In the genomic region with DNA sequence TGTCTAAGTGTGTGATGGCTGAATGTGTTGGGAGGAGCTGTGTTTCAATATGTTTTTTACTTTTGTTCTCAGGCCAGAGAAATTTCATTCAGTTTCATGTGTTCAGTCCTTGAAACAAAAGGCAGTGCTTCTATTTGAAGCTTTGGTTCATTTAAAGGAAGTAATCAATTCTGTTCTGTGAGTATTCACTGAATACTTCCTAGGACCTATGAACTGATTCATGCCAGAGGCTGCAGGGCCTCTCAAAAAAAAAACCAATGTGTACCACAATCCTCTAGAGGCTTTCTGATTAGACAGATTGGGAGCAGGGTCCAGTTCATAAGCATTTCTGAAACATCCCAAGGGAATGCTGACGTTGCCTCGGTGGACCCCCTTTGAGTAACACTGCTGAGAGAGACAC, we compare ENCODE assay signal across 11 cellular contexts. TPM values are rescaled to one million over a fixed set of nuclear protein-coding genes. Genes with fewer than 3 reads are reported as not detected.
A peak's percentile ranks its signal among the peaks of the same experiment; 100 is the strongest.
DNase-seq lines count a peak whose midpoint lies in the region; ATAC-seq and TF ChIP-seq lines count a peak whose summit lies in the region.
"Had no signal": no experiment of that assay in that cellular context is flagged by ENCODE, and none has a peak within 500 bp of the region (broad histone marks: within the 10 kb centered on the region; RNA-seq: fewer than 3 reads in every experiment).

No MANE protein-coding gene starts in this region.

- no peak for TF ChIP-seq CTCF in esophagus muscularis mucosa (IDR thresholded peaks at IDR 0.05)

- intact Hi-C loops in dendritic cell treated with granulocyte-macrophage colony-stimulating factor and Interleukin-4, amounts not matched to agents 40 ng/mL and 50 ng/mL, for 4 days (cut with micrococcal nuclease) = loop anchor here (2.0 to 5.0 kb wide), 3 partner anchors 18 to 159 kb away; no protein-coding TSS in a partner anchor
- intact Hi-C loops in esophagus muscularis mucosa (cut with DNase I) = no loop called here

- H3K36me3 Mint-ChIP-seq in dendritic cell treated with granulocyte-macrophage colony-stimulating factor and Interleukin-4, amounts not matched to agents 40 ng/mL and 50 ng/mL, for 4 days (ENCODE audit: low read depth) = peaks cover 5% of the 10 kb centered on the region
- no peaks in the 10 kb centered on the region for H3K36me3 Mint-ChIP-seq in activated CD8-positive, alpha-beta memory T cell treated with anti-CD3 and anti-CD28 coated beads, Interleukin-2, amount 10 ng/mL, durations not matched to agents 7 days and 5 days

- no peak for TF ChIP-seq POLR2A in esophagus muscularis mucosa (IDR thresholded peaks at IDR 0.05; ENCODE audit: low read depth)

- peak overlapping the region; percentile 95 for H3K27ac Mint-ChIP-seq in dendritic cell treated with granulocyte-macrophage colony-stimulating factor and Interleukin-4, amounts not matched to agents 40 ng/mL and 50 ng/mL, for 4 days
- no peak overlapping the region for H3K27ac Mint-ChIP-seq in activated CD8-positive, alpha-beta memory T cell treated with anti-CD3 and anti-CD28 coated beads, Interleukin-2, amount 10 ng/mL, durations not matched to agents 7 days and 5 days

- H3K9me3 Mint-ChIP-seq in dendritic cell treated with granulocyte-macrophage colony-stimulating factor and Interleukin-4, amounts not matched to agents 40 ng/mL and 50 ng/mL, for 4 days = no peaks in the 10 kb centered on the region
- no peaks in the 10 kb centered on the region for H3K9me3 Mint-ChIP-seq in activated CD8-positive, alpha-beta memory T cell treated with anti-CD3 and anti-CD28 coated beads, Interleukin-2, amount 10 ng/mL, durations not matched to agents 7 days and 5 days (ENCODE audit: low read depth)

- peaks cover 0 to 3% (median 0%) of the 10 kb centered on the region in 4 donors for H3K9me3 ChIP-seq in esophagus muscularis mucosa

- no peaks in the 10 kb centered on the region for H3K36me3 ChIP-seq in esophagus muscularis mucosa

- no peaks in the 10 kb centered on the region for H3K27me3 ChIP-seq in esophagus muscularis mucosa

- ATAC-seq in GM18520 (IDR thresholded peaks at IDR 0.05; ENCODE audit: unreplicated experiment) (peak; percentile 16), GM21528 (IDR thresholded peaks at IDR 0.05; ENCODE audit: low FRiP score, unreplicated experiment) (peak; percentile 34), HG03175 (IDR thresholded peaks at IDR 0.05; ENCODE audit: unreplicated experiment) (peak; percentile 24)
- ATAC-seq in activated CD8-positive, alpha-beta memory T cell treated with anti-CD3 and anti-CD28 coated beads, Interleukin-2, amount 10 ng/mL, durations not matched to agents 7 days and 5 days = no peak

- H3K27ac ChIP-seq in esophagus muscularis mucosa (replicated peaks in 1 of 4) = no peak overlapping the region

- TF ChIP-seq EP300 in esophagus muscularis mucosa (IDR thresholded peaks at IDR 0.05) = no peak

- H3K27me3 Mint-ChIP-seq in dendritic cell treated with granulocyte-macrophage colony-stimulating factor and Interleukin-4, amounts not matched to agents 40 ng/mL and 50 ng/mL, for 4 days = no peaks in the 10 kb centered on the region
- H3K27me3 Mint-ChIP-seq in activated CD8-positive, alpha-beta memory T cell treated with anti-CD3 and anti-CD28 coated beads, Interleukin-2, amount 10 ng/mL, durations not matched to agents 7 days and 5 days = peaks cover 21% of the 10 kb centered on the region

- CTCF ChIA-PET in activated CD8-positive, alpha-beta memory T cell treated with anti-CD3 and anti-CD28 coated beads, Interleukin-2, amount 10 ng/mL, durations not matched to agents 7 days and 5 days (lab: Charles Lee) = no interaction called here

- H3K4me3 Mint-ChIP-seq in dendritic cell treated with granulocyte-macrophage colony-stimulating factor and Interleukin-4, amounts not matched to agents 40 ng/mL and 50 ng/mL, for 4 days = peak overlapping the region; percentile 46
- no peak overlapping the region for H3K4me3 Mint-ChIP-seq in activated CD8-positive, alpha-beta memory T cell treated with anti-CD3 and anti-CD28 coated beads, Interleukin-2, amount 10 ng/mL, durations not matched to agents 7 days and 5 days

- DNase-seq in activated CD8-positive, alpha-beta memory T cell treated with anti-CD3 and anti-CD28 coated beads, Interleukin-2, amount 10 ng/mL, durations not matched to agents 7 days and 5 days = no peak
- no peak for DNase-seq in esophagus muscularis mucosa (ENCODE audit: extremely low spot score)
- DNase-seq in pons (ENCODE audit: low spot score) = no peak
- no peak for DNase-seq in effector CD8-positive, alpha-beta T cell (lab: John Stamatoyannopoulos, UW)
- DNase-seq: T1000 had no signal

- H3K4me1 Mint-ChIP-seq in dendritic cell treated with granulocyte-macrophage colony-stimulating factor and Interleukin-4, amounts not matched to agents 40 ng/mL and 50 ng/mL, for 4 days (ENCODE audit: low read depth) = peaks cover 62% of the 10 kb centered on the region
- no peaks in the 10 kb centered on the region for H3K4me1 Mint-ChIP-seq in activated CD8-positive, alpha-beta memory T cell treated with anti-CD3 and anti-CD28 coated beads, Interleukin-2, amount 10 ng/mL, durations not matched to agents 7 days and 5 days

- H3K4me1 ChIP-seq in esophagus muscularis mucosa = peaks cover 0 to 9% (median 6%) of the 10 kb centered on the region in 4 donors

- H3K4me3 ChIP-seq in esophagus muscularis mucosa = no peak overlapping the region
- H3K4me3 ChIP-seq: lung had no signal

- 78% methylated on average over 2 of the region's 2 CpGs for WGBS in esophagus muscularis mucosa

RNA-seq across cellular contexts. Expression of gene F13A1, which starts 12.4 kb away (rescaled TPM):
- total RNA-seq in activated CD8-positive, alpha-beta memory T cell treated with anti-CD3 and anti-CD28 coated beads, Interleukin-2, amount 10 ng/mL, durations not matched to agents 7 days and 5 days = not detected
- total RNA-seq in esophagus muscularis mucosa = 100 to 1,000 TPM in 2 of 4 donors, 10 to 100 TPM in 2; 63.6 to 173 (median 101) TPM
- total RNA-seq: pulmonary artery endothelial cell had no signal

Comparison
In these comparisons a context has a peak if more than half of its experiments do, and no peak if none do; other contexts are left out.
1. RNA of gene F13A1, which starts 12.4 kb away (total RNA-seq): 63.6 to 173 TPM in esophagus muscularis mucosa; not detected in activated CD8-positive, alpha-beta memory T cell treated with anti-CD3 and anti-CD28 coated beads, Interleukin-2, amount 10 ng/mL, durations not matched to agents 7 days and 5 days; every median in the first group is over 10 times any median in the second.